ENCODE assay signal across 31 cellular contexts in genomic region chr10:3060481-3060889, GRCh38. TPM values are rescaled to one million over a fixed set of nuclear protein-coding genes. Genes with fewer than 3 reads are reported as not detected.
DNase-seq lines count a peak whose midpoint lies in the region; ATAC-seq and TF ChIP-seq lines count a peak whose summit lies in the region.
"Had no signal": no experiment of that assay in that cellular context is flagged by ENCODE, and none has a peak within 500 bp of the region (broad histone marks: within the 10 kb centered on the region; RNA-seq: fewer than 3 reads in every experiment).

No MANE protein-coding gene starts in this region.

- H3K9me3 ChIP-seq in hepatocyte (ENCODE audit: low read depth), result no peaks in the 10 kb centered on the region
- H3K9me3 ChIP-seq in ovary, result no peaks in the 10 kb centered on the region
- H3K9me3 ChIP-seq: BE2C, colonic mucosa had no signal

- H4K20me1 ChIP-seq in hepatocyte (ENCODE audit: insufficient read depth, poor library complexity, severe bottlenecking), result no peaks in the 10 kb centered on the region

- peaks cover 4% of the 10 kb centered on the region for H3K4me1 Mint-ChIP-seq in activated T-cell treated with anti-CD3 and anti-CD28 coated beads, Interleukin-2, amount 50 U/mL, for 4 hours (ENCODE audit: low read depth)
- H3K4me1 Mint-ChIP-seq: neural crest cell had no signal

- no peak for TF ChIP-seq POLR2A in NB4 (IDR thresholded peaks at IDR 0.05; ENCODE audit: extremely low read depth, insufficient read length)
- no peak for TF ChIP-seq POLR2A in ovary (IDR thresholded peaks at IDR 0.05)

- no peaks in the 10 kb centered on the region for H3K9me3 Mint-ChIP-seq in activated T-cell treated with anti-CD3 and anti-CD28 coated beads, Interleukin-2, amount 50 U/mL, for 4 hours
- H3K9me3 Mint-ChIP-seq: activated CD4-positive, alpha-beta memory T cell treated with anti-CD3 and anti-CD28 coated beads, Interleukin-2, amount 10 ng/mL, durations not matched to agents 7 days and 5 days; neural crest cell; stimulated activated naive CD8-positive, alpha-beta T cell treated with anti-CD3 and anti-CD28 coated beads, Interleukin-15, Interleukin-2, amounts not matched to agents 100 ng/mL and 50 ng/mL, for 24 hours; T-helper 1 cell treated with Interleukin-12 subunit alpha and Interleukin-12 subunit beta and Interleukin-4 antibody, amounts not matched to agents 30 μg/mL and 1 μg/mL, for 36 hours had no signal

- H3K27me3 Mint-ChIP-seq in activated T-cell treated with anti-CD3 and anti-CD28 coated beads, Interleukin-2, amount 50 U/mL, for 4 hours (ENCODE audit: low read depth), result peaks cover under 1% of the 10 kb centered on the region

- no peaks in the 10 kb centered on the region for H3K36me3 Mint-ChIP-seq in activated T-cell treated with anti-CD3 and anti-CD28 coated beads, Interleukin-2, amount 50 U/mL, for 4 hours (ENCODE audit: insufficient read depth)

- TF ChIP-seq CTCF in NB4 (IDR thresholded peaks at IDR 0.05; ENCODE audit: low read depth, low read length), result no peak
- no peak for TF ChIP-seq CTCF in hepatocyte (IDR thresholded peaks at IDR 0.05; ENCODE audit: poor library complexity)
- TF ChIP-seq CTCF in ovary (IDR thresholded peaks at IDR 0.05), result no peak

- no peaks in the 10 kb centered on the region for H3K79me2 ChIP-seq in hepatocyte
- H3K79me2 ChIP-seq: parathyroid adenoma had no signal

- H3K27ac ChIP-seq in hepatocyte (no peak overlapping the region), ovary (no peak overlapping the region)
- H3K27ac ChIP-seq: cardiac muscle cell, colonic mucosa, GM23248, parathyroid adenoma had no signal

- no peaks in the 10 kb centered on the region for H3K36me3 ChIP-seq in hepatocyte (replicated peaks; ENCODE audit: insufficient read depth, low read depth)
- H3K36me3 ChIP-seq in ovary, result no peaks in the 10 kb centered on the region
- H3K36me3 ChIP-seq: BE2C, cardiac muscle cell, colonic mucosa had no signal

- peak; percentile 57 to 61 for ATAC-seq in activated T-cell treated with anti-CD3 and anti-CD28 coated beads, Interleukin-2, amount 50 U/mL, for 4 hours
- no peak for ATAC-seq in GM19467 (IDR thresholded peaks at IDR 0.05; ENCODE audit: unreplicated experiment)
- ATAC-seq: PC-3, Right ventricle myocardium inferior, SK-N-SH treated with all-trans-retinoic acid at 6 μM for 48 hours had no signal

- no peaks in the 10 kb centered on the region for H3K9me2 ChIP-seq in hepatocyte (replicated peaks; ENCODE audit: insufficient read depth)

- H3K4me2 ChIP-seq in hepatocyte, result no peak overlapping the region

- DNase-seq in activated T-cell treated with anti-CD3 and anti-CD28 coated beads, Interleukin-2, amount 50 U/mL, for 4 hours, result no peak
- DNase-seq in activated T-cell treated with anti-CD3 and anti-CD28 coated beads, Interleukin-2, amount 50 U/mL, for 48 hours, result no peak
- DNase-seq in NB4 (ENCODE audit: low read depth) (peak; percentile 14), cerebellar cortex (ENCODE audit: low spot score) (peak; percentile 19), hepatocyte (ENCODE audit: low spot score) (no peak), ovary (no peak)
- DNase-seq: ACHN; activated CD4-positive, alpha-beta memory T cell treated with anti-CD3 and anti-CD28 coated beads, Interleukin-2, amount 10 ng/mL, durations not matched to agents 7 days and 5 days; activated CD4-positive, CD25-positive, alpha-beta regulatory T cell treated with anti-CD3 and anti-CD28 coated beads, Interleukin-2, amount 50 U/mL, for 72 hours; activated gamma-delta T cell; BE2C; colonic mucosa; effector CD4-positive, alpha-beta T cell; GM23248; hippocampal formation; NCI-H1048; NCI-H187; NCI-H2171 treated with DMSO at 0.1 percent for 48 hours; NCI-H510A treated with DMSO at 0.1 percent for 48 hours; NK-92 treated with Interleukin-12 subunit alpha and Interleukin-12 subunit beta, amount 100 ng/mL, for 24 hours; PC-3; small intestine had no signal

- intact Hi-C loops in ovary (cut with DNase I), result no loop called here

- no peak overlapping the region for H3K4me3 ChIP-seq in NB4 (ENCODE audit: low read depth, low read length)
- H3K4me3 ChIP-seq in hepatocyte, result no peak overlapping the region
- H3K4me3 ChIP-seq in ovary, result no peak overlapping the region
- H3K4me3 ChIP-seq: cardiac muscle cell, colonic mucosa, GM23248, lung had no signal

- H3K4me3 Mint-ChIP-seq in activated T-cell treated with anti-CD3 and anti-CD28 coated beads, Interleukin-2, amount 50 U/mL, for 4 hours, result no peak overlapping the region
- H3K4me3 Mint-ChIP-seq: activated CD4-positive, alpha-beta memory T cell treated with anti-CD3 and anti-CD28 coated beads, Interleukin-2, amount 10 ng/mL, durations not matched to agents 7 days and 5 days; neural crest cell; stimulated activated naive CD8-positive, alpha-beta T cell treated with anti-CD3 and anti-CD28 coated beads, Interleukin-15, Interleukin-2, amounts not matched to agents 100 ng/mL and 50 ng/mL, for 24 hours; T-helper 1 cell treated with Interleukin-12 subunit alpha and Interleukin-12 subunit beta and Interleukin-4 antibody, amounts not matched to agents 30 μg/mL and 1 μg/mL, for 36 hours had no signal

- H2AFZ ChIP-seq in hepatocyte, result no peak overlapping the region
- H2AFZ ChIP-seq: GM23248, parathyroid adenoma had no signal

- 94% methylated on average over 4 of the region's 4 CpGs for WGBS in hepatocyte (ENCODE audit: low lambda C conversion rate, missing lambda C conversion rate)
- 63 to 70% (median 66%) methylated on average over 4 of the region's 4 CpGs for WGBS in ovary, 3 donors

- H3K27me3 ChIP-seq in hepatocyte, result peaks cover 3% of the 10 kb centered on the region
- no peaks in the 10 kb centered on the region for H3K27me3 ChIP-seq in ovary
- H3K27me3 ChIP-seq: BE2C, cardiac muscle cell, colonic mucosa had no signal

- no peak for TF ChIP-seq EP300 in ovary (IDR thresholded peaks at IDR 0.05)

- H3K4me1 ChIP-seq in hepatocyte (ENCODE audit: insufficient read depth), result no peaks in the 10 kb centered on the region
- H3K4me1 ChIP-seq in ovary (ENCODE audit: insufficient read depth), result peaks cover 1% of the 10 kb centered on the region
- H3K4me1 ChIP-seq: BE2C, colonic mucosa, parathyroid adenoma had no signal

RNA-seq across cellular contexts. Expression of gene PFKP, which starts 6.9 kb away (rescaled TPM):
- 100 to 1,000 TPM; 239 to 271 (median 253) TPM for total RNA-seq in activated T-cell treated with anti-CD3 and anti-CD28 coated beads, Interleukin-2, amount 50 U/mL, for 4 hours
- total RNA-seq in hepatocyte (17.5 and 24.6 TPM in 2 replicates), ovary (10 to 100 TPM; 12.4 to 43.4 (median 23.1) TPM)
- polyA plus RNA-seq in hepatocyte (48.9 and 56.0 TPM in 2 replicates), ovary (10 to 100 TPM; 19.6 to 74.9 TPM)

Comparison
In these comparisons a context has a peak if more than half of its experiments do, and no peak if none do; other contexts are left out.
1. DNase-seq: peak in NB4 (single experiment) and cerebellar cortex (single experiment); none in activated T-cell treated with anti-CD3 and anti-CD28 coated beads, Interleukin-2, amount 50 U/mL, for 4 hours (single experiment), activated T-cell treated with anti-CD3 and anti-CD28 coated beads, Interleukin-2, amount 50 U/mL, for 48 hours (0 of 2), hepatocyte (single experiment) and ovary (0 of 5).